17 cellular contexts compared by ENCODE assay signal in genomic region chr10:62562795-62563194, GRCh38.
DNase-seq lines count a peak whose midpoint lies in the region; ATAC-seq, FAIRE-seq and TF ChIP-seq lines count a peak whose summit lies in the region.
"Had no signal": no experiment of that assay in that cellular context is flagged by ENCODE, and none has a peak within 500 bp of the region (broad histone marks: within the 10 kb centered on the region; RNA-seq: fewer than 3 reads in every experiment).

No MANE protein-coding gene starts in this region.

- no peaks in the 10 kb centered on the region for H3K9me3 Mint-ChIP-seq in activated CD8-positive, alpha-beta T cell treated with anti-CD3 and anti-CD28 coated beads for 36 hours
- H3K9me3 Mint-ChIP-seq in activated CD8-positive, alpha-beta T cell treated with anti-CD3 and anti-CD28 coated beads, Interleukin-2, amount 10 ng/mL, durations not matched to agents 7 days and 5 days (ENCODE audit: insufficient read depth) = no peaks in the 10 kb centered on the region
- H3K9me3 Mint-ChIP-seq in stimulated activated effector memory CD8-positive, alpha-beta T cell treated with anti-CD3 and anti-CD28 coated beads, Interleukin-12 subunit alpha, Interleukin-12 subunit beta, amount 100 ng/mL, for 72 hours = no peaks in the 10 kb centered on the region
- H3K9me3 Mint-ChIP-seq in MCF 10A (ENCODE audit: unreplicated experiment) = peaks cover 8% of the 10 kb centered on the region

- peaks cover 14% of the 10 kb centered on the region for H3K27me3 Mint-ChIP-seq in activated CD8-positive, alpha-beta T cell treated with anti-CD3 and anti-CD28 coated beads for 36 hours
- H3K27me3 Mint-ChIP-seq in activated CD8-positive, alpha-beta T cell treated with anti-CD3 and anti-CD28 coated beads, Interleukin-2, amount 10 ng/mL, durations not matched to agents 7 days and 5 days (ENCODE audit: low read depth) = peaks cover 11% of the 10 kb centered on the region
- peaks cover 11% of the 10 kb centered on the region for H3K27me3 Mint-ChIP-seq in MCF 10A (ENCODE audit: insufficient read depth, unreplicated experiment)

- CTCF ChIA-PET in activated CD8-positive, alpha-beta T cell treated with anti-CD3 and anti-CD28 coated beads for 36 hours (lab: Charles Lee) = interaction anchor here (1.5 kb wide), 1 partner anchor 9 kb away, joined by 4 read pairs; no protein-coding TSS in a partner anchor
- CTCF ChIA-PET in activated CD8-positive, alpha-beta T cell treated with anti-CD3 and anti-CD28 coated beads, Interleukin-2, amount 10 ng/mL, durations not matched to agents 7 days and 5 days (lab: Charles Lee) = interaction anchor here (1.1 kb wide), 1 partner anchor 11 kb away, joined by 4 read pairs; no protein-coding TSS in a partner anchor
- CTCF ChIA-PET in MCF 10A (lab: Yijun Ruan, JAX) = no interaction called here

- TF ChIP-seq CTCF in activated CD8-positive, alpha-beta T cell treated with anti-CD3 and anti-CD28 coated beads for 36 hours (IDR thresholded peaks at IDR 0.05) = no peak
- TF ChIP-seq CTCF in coronary artery (IDR thresholded peaks at IDR 0.05) = no peak
- no peak for TF ChIP-seq CTCF in MCF 10A (IDR thresholded peaks at IDR 0.05; ENCODE audit: unreplicated experiment)

- FAIRE-seq in GM19239 (lab: Jason Lieb, UNC) = peak; percentile 66
- FAIRE-seq: A204.1, GM12892 had no signal

- POLR2A ChIA-PET in activated CD8-positive, alpha-beta T cell treated with anti-CD3 and anti-CD28 coated beads for 36 hours (lab: Charles Lee) = no interaction called here
- POLR2A ChIA-PET in activated CD8-positive, alpha-beta T cell treated with anti-CD3 and anti-CD28 coated beads, Interleukin-2, amount 10 ng/mL, durations not matched to agents 7 days and 5 days (lab: Charles Lee) = no interaction called here
- POLR2A ChIA-PET in MCF 10A (lab: Yijun Ruan, JAX) = no interaction called here

- H4K20me1 ChIP-seq in Karpas-422 (ENCODE audit: insufficient read depth, low read depth, low read length) = no peaks in the 10 kb centered on the region

- H3K36me3 ChIP-seq in Karpas-422 (ENCODE audit: insufficient read depth, low read length) = no peaks in the 10 kb centered on the region

- no peak overlapping the region for H3K4me2 ChIP-seq in Karpas-422 (ENCODE audit: low read depth, low read length, poor library complexity, severe bottlenecking)

- H3K9me3 ChIP-seq in Karpas-422 (ENCODE audit: low read length) = no peaks in the 10 kb centered on the region

- no peak overlapping the region for H3K27ac Mint-ChIP-seq in activated CD8-positive, alpha-beta T cell treated with anti-CD3 and anti-CD28 coated beads for 36 hours
- no peak overlapping the region for H3K27ac Mint-ChIP-seq in activated CD8-positive, alpha-beta T cell treated with anti-CD3 and anti-CD28 coated beads, Interleukin-2, amount 10 ng/mL, durations not matched to agents 7 days and 5 days
- no peak overlapping the region for H3K27ac Mint-ChIP-seq in stimulated activated effector memory CD8-positive, alpha-beta T cell treated with anti-CD3 and anti-CD28 coated beads, Interleukin-12 subunit alpha, Interleukin-12 subunit beta, amount 100 ng/mL, for 72 hours
- no peak overlapping the region for H3K27ac Mint-ChIP-seq in MCF 10A (ENCODE audit: low read depth, unreplicated experiment)

- intact Hi-C loops in activated CD8-positive, alpha-beta T cell treated with anti-CD3 and anti-CD28 coated beads for 36 hours (cut with micrococcal nuclease) = no loop called here
- intact Hi-C loops in MCF 10A (cut with micrococcal nuclease) = no loop called here

- H3K9ac ChIP-seq in Karpas-422 (ENCODE audit: low read length) = no peak overlapping the region

- ATAC-seq in activated CD8-positive, alpha-beta T cell treated with anti-CD3 and anti-CD28 coated beads for 36 hours = peak; percentile 34
- ATAC-seq in activated CD8-positive, alpha-beta T cell treated with anti-CD3 and anti-CD28 coated beads, Interleukin-2, amount 10 ng/mL, durations not matched to agents 7 days and 5 days = no peak
- ATAC-seq in stimulated activated effector memory CD8-positive, alpha-beta T cell treated with anti-CD3 and anti-CD28 coated beads, Interleukin-12 subunit alpha, Interleukin-12 subunit beta, amount 100 ng/mL, for 72 hours = peak; percentile 84

- H3K27ac ChIP-seq in coronary artery (peak overlapping the region; percentile 45 to 65), Karpas-422 (ENCODE audit: low read length) (no peak overlapping the region)

- peaks cover 2% of the 10 kb centered on the region for H3K4me1 Mint-ChIP-seq in activated CD8-positive, alpha-beta T cell treated with anti-CD3 and anti-CD28 coated beads for 36 hours (ENCODE audit: low read depth)
- no peaks in the 10 kb centered on the region for H3K4me1 Mint-ChIP-seq in activated CD8-positive, alpha-beta T cell treated with anti-CD3 and anti-CD28 coated beads, Interleukin-2, amount 10 ng/mL, durations not matched to agents 7 days and 5 days (ENCODE audit: low read depth)
- peaks cover 5% of the 10 kb centered on the region for H3K4me1 Mint-ChIP-seq in stimulated activated effector memory CD8-positive, alpha-beta T cell treated with anti-CD3 and anti-CD28 coated beads, Interleukin-12 subunit alpha, Interleukin-12 subunit beta, amount 100 ng/mL, for 72 hours
- H3K4me1 Mint-ChIP-seq in MCF 10A (ENCODE audit: insufficient read depth, unreplicated experiment) = peaks cover 11% of the 10 kb centered on the region

- BruUV-seq in MCF 10A (replicated peaks; lab: Mats Ljungman, UMichigan) = no TSS peak

- DNase-seq in activated CD8-positive, alpha-beta T cell treated with anti-CD3 and anti-CD28 coated beads for 36 hours = no peak
- no peak for DNase-seq in activated CD8-positive, alpha-beta T cell treated with anti-CD3 and anti-CD28 coated beads, Interleukin-2, amount 10 ng/mL, durations not matched to agents 7 days and 5 days
- DNase-seq in GM19239 (ENCODE audit: insufficient read length, low spot score) = no peak
- no peak for DNase-seq in coronary artery (ENCODE audit: low spot score)
- DNase-seq in stimulated activated effector memory CD8-positive, alpha-beta T cell treated with anti-CD3 and anti-CD28 coated beads, Interleukin-12 subunit alpha, Interleukin-12 subunit beta, amount 100 ng/mL, for 72 hours (ENCODE audit: low spot score in 2 of 2) = no peak
- no peak for DNase-seq in MCF 10A (ENCODE audit: unreplicated experiment)
- DNase-seq in Karpas-422 = no peak
- no peak for DNase-seq in DMS 273 treated with DMSO at 0.1 percent for 48 hours (lab: John Stamatoyannopoulos, UW)
- DNase-seq: GF-D8, NCI-H1417, NCI-H187 treated with DMSO at 0.1 percent for 48 hours, NCI-H345, NCI-H526 treated with DMSO at 0.1 percent for 48 hours, OCI-M1, SIG-M5 had no signal

- H3K27me3 ChIP-seq in Karpas-422 (ENCODE audit: low read length) = no peaks in the 10 kb centered on the region

- H3K4me3 Mint-ChIP-seq in activated CD8-positive, alpha-beta T cell treated with anti-CD3 and anti-CD28 coated beads for 36 hours = no peak overlapping the region
- H3K4me3 Mint-ChIP-seq in activated CD8-positive, alpha-beta T cell treated with anti-CD3 and anti-CD28 coated beads, Interleukin-2, amount 10 ng/mL, durations not matched to agents 7 days and 5 days = no peak overlapping the region
- no peak overlapping the region for H3K4me3 Mint-ChIP-seq in stimulated activated effector memory CD8-positive, alpha-beta T cell treated with anti-CD3 and anti-CD28 coated beads, Interleukin-12 subunit alpha, Interleukin-12 subunit beta, amount 100 ng/mL, for 72 hours
- no peak overlapping the region for H3K4me3 Mint-ChIP-seq in MCF 10A (ENCODE audit: unreplicated experiment)

- no peaks in the 10 kb centered on the region for H3K36me3 Mint-ChIP-seq in activated CD8-positive, alpha-beta T cell treated with anti-CD3 and anti-CD28 coated beads for 36 hours (ENCODE audit: low read depth)
- no peaks in the 10 kb centered on the region for H3K36me3 Mint-ChIP-seq in activated CD8-positive, alpha-beta T cell treated with anti-CD3 and anti-CD28 coated beads, Interleukin-2, amount 10 ng/mL, durations not matched to agents 7 days and 5 days (ENCODE audit: low read depth)
- no peaks in the 10 kb centered on the region for H3K36me3 Mint-ChIP-seq in stimulated activated effector memory CD8-positive, alpha-beta T cell treated with anti-CD3 and anti-CD28 coated beads, Interleukin-12 subunit alpha, Interleukin-12 subunit beta, amount 100 ng/mL, for 72 hours
- no peaks in the 10 kb centered on the region for H3K36me3 Mint-ChIP-seq in MCF 10A (ENCODE audit: insufficient read depth, unreplicated experiment)

- H3K79me2 ChIP-seq in Karpas-422 (ENCODE audit: low read length) = no peaks in the 10 kb centered on the region

- no peaks in the 10 kb centered on the region for H3K9me2 ChIP-seq in Karpas-422 (replicated peaks; ENCODE audit: insufficient read depth, low read length)

- no peaks in the 10 kb centered on the region for H3K4me1 ChIP-seq in Karpas-422 (ENCODE audit: low read length)

- H2AFZ ChIP-seq in Karpas-422 (ENCODE audit: low read length) = no peak overlapping the region

- H3K4me3 ChIP-seq in coronary artery = no peak overlapping the region
- no peak overlapping the region for H3K4me3 ChIP-seq in Karpas-422 (ENCODE audit: low read length)
